Comparison of ENCODE assay signal across 16 cellular contexts in genomic region chr4:121788896-121789295, GRCh38. TPM values are rescaled to one million over a fixed set of nuclear protein-coding genes. Genes with fewer than 3 reads are reported as not detected.
A peak's percentile ranks its signal among the peaks of the same experiment; 100 is the strongest.
DNase-seq lines count a peak whose midpoint lies in the region; ATAC-seq, FAIRE-seq and TF ChIP-seq lines count a peak whose summit lies in the region.
"Had no signal": no experiment of that assay in that cellular context is flagged by ENCODE, and none has a peak within 500 bp of the region (broad histone marks: within the 10 kb centered on the region; RNA-seq: fewer than 3 reads in every experiment).

No MANE protein-coding gene starts in this region.

- no peak overlapping the region for H2BK12ac ChIP-seq in H1 (ENCODE audit: low read depth, low read length)

- TF ChIP-seq EP300 in H1 (IDR thresholded peaks at IDR 0.05; ENCODE audit: borderline replicate concordance in 1 of 2, low read depth in 2 of 2, low read length in 2 of 2), result no peak

- no peak overlapping the region; the same call in 1 of the 2 replicates for H2AFZ ChIP-seq in H1 (ENCODE audit: low read length)

- H2BK20ac ChIP-seq in H1 (ENCODE audit: low read length), result no peak overlapping the region

- no peak overlapping the region for H3K4me3 ChIP-seq in H1 (ENCODE audit: extremely low read depth in 1 of 4, insufficient read depth in 2 of 4, low read depth in 3 of 4, low read length in 4 of 4)
- H3K4me3 ChIP-seq: gastrocnemius medialis, lung, SJCRH30 had no signal

- H3K4me1 ChIP-seq in H1 (replicated peaks in 1 of 4; ENCODE audit: control insufficient read depth in 3 of 4, insufficient read depth in 4 of 4, low read length in 3 of 4), result 0 out of 7 replicates have a peak, but pooled peaks cover 0 to 2% (median 0%) of the 10 kb centered on the region in 4 experiments
- H3K4me1 ChIP-seq: gastrocnemius medialis had no signal

- no peak for TF ChIP-seq POLR2A in H1 (IDR thresholded peaks at IDR 0.05; ENCODE audit: control extremely low read depth in 1 of 2, low read depth in 2 of 2, low read length in 2 of 2)

- no peaks in the 10 kb centered on the region for H3K9me3 ChIP-seq in H1 (ENCODE audit: insufficient read depth in 2 of 2, low read depth in 1 of 2, low read length in 1 of 2)
- H3K9me3 ChIP-seq: Caco-2, gastrocnemius medialis, SJCRH30 had no signal

- H2BK120ac ChIP-seq in H1 (replicated peaks; ENCODE audit: low read depth, low read length), result no peak overlapping the region

- no peak overlapping the region for H4K8ac ChIP-seq in H1 (ENCODE audit: extremely low read depth, insufficient read depth, low read length)

- no peak overlapping the region for H3K4ac ChIP-seq in H1 (replicated peaks; ENCODE audit: insufficient read length, low read depth, low read length)

- H4K5ac ChIP-seq in H1 (ENCODE audit: insufficient read length, low read depth, low read length), result no peak overlapping the region

- H2BK5ac ChIP-seq in H1 (ENCODE audit: low read depth, low read length), result no peak overlapping the region

- FAIRE-seq in H1 (lab: Jason Lieb, UNC), result no peak

- CTCF ChIA-PET in H1 (lab: Charles Lee; ENCODE audit: partially characterized antibody), result no interaction called here

- peak overlapping the region; percentile 32 for H3K56ac ChIP-seq in H1 (replicated peaks; ENCODE audit: insufficient read length, low read depth, low read length)

- ATAC-seq in GM18909 (IDR thresholded peaks at IDR 0.05; ENCODE audit: poor library complexity, unreplicated experiment) (peak; percentile 90), GM21717 (IDR thresholded peaks at IDR 0.05; ENCODE audit: unreplicated experiment) (peak; percentile 97), HG03135 (IDR thresholded peaks at IDR 0.05; ENCODE audit: unreplicated experiment) (peak; percentile 65)
- ATAC-seq: gastrocnemius medialis had no signal

- H3K79me2 ChIP-seq in H1 (ENCODE audit: control insufficient read depth in 1 of 2, insufficient read depth in 2 of 2, low read length in 2 of 2), result no peaks in the 10 kb centered on the region

- H3K18ac ChIP-seq in H1 (ENCODE audit: extremely low read depth, low read length), result no peak overlapping the region

- H3K9ac ChIP-seq in H1 (replicated peaks in 1 of 4; ENCODE audit: extremely low read depth in 1 of 4, low read depth in 3 of 4, low read length in 3 of 4), result no peak overlapping the region

- H3K36me3 ChIP-seq in H1 (ENCODE audit: control insufficient read depth in 2 of 4, insufficient read depth in 4 of 4, low read length in 3 of 4), result no peaks in the 10 kb centered on the region
- H3K36me3 ChIP-seq: gastrocnemius medialis, SJCRH30 had no signal

- no peaks in the 10 kb centered on the region for H3K27me3 ChIP-seq in H1 (replicated peaks in 1 of 4; ENCODE audit: control insufficient read depth in 3 of 4, extremely low read depth in 1 of 4, insufficient read depth in 3 of 4, low read length in 3 of 4)
- H3K27me3 ChIP-seq: SJCRH30 had no signal

- no peaks in the 10 kb centered on the region for H4K20me1 ChIP-seq in H1 (replicated peaks in 1 of 2; ENCODE audit: control insufficient read depth in 1 of 2, insufficient read depth in 2 of 2, low read length in 2 of 2)

- no peak overlapping the region for H2AK5ac ChIP-seq in H1 (ENCODE audit: low read depth, low read length)

- no peak overlapping the region for H3K4me2 ChIP-seq in H1 (ENCODE audit: insufficient read depth in 1 of 2, low read depth in 2 of 2, low read length in 2 of 2)

- no peak overlapping the region for H2BK15ac ChIP-seq in H1 (ENCODE audit: low read length)

- no peak overlapping the region for H3K23ac ChIP-seq in H1 (ENCODE audit: insufficient read length)

- POLR2A ChIA-PET in H1 (lab: Charles Lee; ENCODE audit: partially characterized antibody), result no interaction called here

- no peak for TF ChIP-seq RAD21 in H1 (IDR thresholded peaks at IDR 0.05 in 1 of 2, conservative IDR thresholded peaks at IDR 0.05 in 1 of 2; ENCODE audit: low read depth in 2 of 2, low read length in 2 of 2)

- no peak overlapping the region for H3K27ac ChIP-seq in H1 (ENCODE audit: low read depth, low read length)
- H3K27ac ChIP-seq: gastrocnemius medialis, SJCRH30 had no signal

- TF ChIP-seq CTCF in H1 (IDR thresholded peaks at IDR 0.05; ENCODE audit: control extremely low read depth in 1 of 3, insufficient read depth in 1 of 3, low read depth in 1 of 3, low read length in 3 of 3), result no peak

- H3K79me1 ChIP-seq in H1 (ENCODE audit: low read depth, low read length), result no peaks in the 10 kb centered on the region

- peaks cover 2% of the 10 kb centered on the region; the same call in 1 of the 2 replicates for H3K23me2 ChIP-seq in H1 (ENCODE audit: low read depth, low read length)

- H4K91ac ChIP-seq in H1 (replicated peaks; ENCODE audit: insufficient read length, low read length), result no peak overlapping the region

- 85% methylated on average over 2 of the region's 2 CpGs; no CpG with 5 or more reads in 1 of the 2 experiments for WGBS in H1 (ENCODE audit: extremely low coverage in 1 of 2, insufficient coverage in 1 of 2, insufficient read length in 1 of 2, insufficient replicate concordance in 2 of 2, low coverage in 1 of 2, low lambda C conversion rate in 2 of 2, missing lambda C conversion rate in 1 of 2), 2 experiments

- DNase-seq in H1 (ENCODE audit: low read depth in 1 of 2, low spot score in 2 of 2), result no peak
- no peak for DNase-seq in stimulated activated CD4-positive, alpha-beta T cell treated with anti-CD3 and anti-CD28 coated beads, Interleukin-1b, Interleukin-23, amount 100 ng/mL, for 48 hours
- no peak for DNase-seq in nucleus accumbens (lab: John Stamatoyannopoulos, UW)
- DNase-seq in islet precursor cell, result no peak
- DNase-seq in MV-4-11 (lab: John Stamatoyannopoulos, UW), result no peak
- DNase-seq: activated CD4-positive, alpha-beta T cell treated with anti-CD3 and anti-CD28 coated beads, Interleukin-2, amount 10 ng/mL, durations not matched to agents 24 days and 14 days; Caco-2; gastrocnemius medialis; KBM-7; NCI-H2171; SJCRH30 had no signal

- no peak overlapping the region for H3K14ac ChIP-seq in H1 (ENCODE audit: insufficient read length)

TF ChIP-seq in H1, 55 proteins besides CTCF, POLR2A, EP300 and RAD21 (continues in another document):
- TF ChIP-seq SP4 (IDR thresholded peaks at IDR 0.05; ENCODE audit: low read length) (no peak), EZH2 (IDR thresholded peaks at IDR 0.05; ENCODE audit: low read depth, low read length, severe bottlenecking) (no peak), CREB1 (IDR thresholded peaks at IDR 0.05) (no peak), CTBP2 (IDR thresholded peaks at IDR 0.05; ENCODE audit: borderline replicate concordance, insufficient read depth, insufficient read length, low read length) (no peak), NRF1 (IDR thresholded peaks at IDR 0.05; ENCODE audit: low read depth, low read length) (no peak)
- TF ChIP-seq, protein P1, sequence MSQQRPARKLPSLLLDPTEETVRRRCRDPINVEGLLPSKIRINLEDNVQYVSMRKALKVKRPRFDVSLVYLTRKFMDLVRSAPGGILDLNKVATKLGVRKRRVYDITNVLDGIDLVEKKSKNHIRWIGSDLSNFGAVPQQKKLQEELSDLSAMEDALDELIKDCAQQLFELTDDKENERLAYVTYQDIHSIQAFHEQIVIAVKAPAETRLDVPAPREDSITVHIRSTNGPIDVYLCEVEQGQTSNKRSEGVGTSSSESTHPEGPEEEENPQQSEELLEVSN (IDR thresholded peaks at IDR 0.05), result no peak

RNA-seq across cellular contexts. Expression of gene EXOSC9, which starts 12.2 kb away (rescaled TPM):
- 53.4 and 54.9 TPM in 2 replicates for total RNA-seq in H1 (2021; fragmentation: NEBNext Ultra II Directional; extraction: Animal tissue kit (Norgen Biotek cat#: 25700))
- polyA plus RNA-seq in H1 (2011; rRNA removed), result 16.7 and 33.2 TPM in 2 replicates
- 45.7 TPM for polyA plus RNA-seq in H1 (2011; cell fraction: cytosol; rRNA removed)
- polyA plus RNA-seq in H1 (2011; cell fraction: nucleus; rRNA removed), result 16.4 TPM
- 49.3 to 73.9 TPM (median 53.7 TPM) in 4 replicates for polyA plus RNA-seq in H1 (2012, experiment 1 of 2)
- polyA plus RNA-seq in H1 (2012, experiment 2 of 2), result 4.9 TPM
- 58.5 TPM for polyA plus RNA-seq in H1 (2013, experiment 1 of 2)
- 56.6 TPM for polyA plus RNA-seq in H1 (2013, experiment 2 of 2)
- 72.1 and 104 TPM in 2 replicates for polyA minus RNA-seq in H1 (2011; rRNA and poly(A)+ RNA removed)
- polyA minus RNA-seq in H1 (2011; cell fraction: cytosol; rRNA and poly(A)+ RNA removed), result 27.0 TPM
- 66.6 TPM for polyA minus RNA-seq in H1 (2011; cell fraction: nucleus; rRNA and poly(A)+ RNA removed)

RNA-seq across cellular contexts. Expression of gene SMIM43, which starts 23.9 kb away (rescaled TPM):
- total RNA-seq in H1 (2021; fragmentation: NEBNext Ultra II Directional; extraction: Animal tissue kit (Norgen Biotek cat#: 25700)), result 0.50 TPM in 1 of 2 replicates, not detected in the other
- polyA plus RNA-seq in H1 (2011; rRNA removed), result 0.41 and 0.94 TPM in 2 replicates
- 0.97 TPM for polyA plus RNA-seq in H1 (2011; cell fraction: cytosol; rRNA removed)
- 0.77 TPM for polyA plus RNA-seq in H1 (2011; cell fraction: nucleus; rRNA removed)
- polyA plus RNA-seq in H1 (2012, experiment 1 of 2), result 0.72 to 0.98 TPM (median 0.88 TPM) in 4 replicates
- 0.22 TPM for polyA plus RNA-seq in H1 (2012, experiment 2 of 2)
- 0.32 TPM for polyA plus RNA-seq in H1 (2013, experiment 1 of 2)
- polyA plus RNA-seq in H1 (2013, experiment 2 of 2), result 0.33 TPM
- polyA minus RNA-seq in H1 (2011; rRNA and poly(A)+ RNA removed), result 0.22 and 2.5 TPM in 2 replicates
- 1.2 TPM for polyA minus RNA-seq in H1 (2011; cell fraction: cytosol; rRNA and poly(A)+ RNA removed)
- polyA minus RNA-seq in H1 (2011; cell fraction: nucleus; rRNA and poly(A)+ RNA removed), result 0.40 TPM
- total RNA-seq: activated CD4-positive, alpha-beta T cell treated with anti-CD3 and anti-CD28 coated beads, Interleukin-2, amount 10 ng/mL, durations not matched to agents 24 days and 14 days; activated naive CD4-positive, alpha-beta T cell treated with anti-CD3 and anti-CD28 coated beads, Interleukin-2, amount 50 U/mL, for 72 hours; Caco-2; gastrocnemius medialis had no signal

RNA-seq across cellular contexts. Expression of gene CCNA2, which starts 34.8 kb away (rescaled TPM):
- total RNA-seq in H1 (2021; fragmentation: NEBNext Ultra II Directional; extraction: Animal tissue kit (Norgen Biotek cat#: 25700)), result 95.1 and 98.6 TPM in 2 replicates
- polyA plus RNA-seq in H1 (2011; rRNA removed), result 39.0 and 42.1 TPM in 2 replicates
- 56.9 TPM for polyA plus RNA-seq in H1 (2011; cell fraction: cytosol; rRNA removed)
- polyA plus RNA-seq in H1 (2011; cell fraction: nucleus; rRNA removed), result 25.0 TPM
- polyA plus RNA-seq in H1 (2012, experiment 1 of 2), result 39.5 to 58.0 TPM (median 49.2 TPM) in 4 replicates
- 9.2 TPM for polyA plus RNA-seq in H1 (2012, experiment 2 of 2)
- 65.0 TPM for polyA plus RNA-seq in H1 (2013, experiment 1 of 2)
- polyA plus RNA-seq in H1 (2013, experiment 2 of 2), result 65.7 TPM
- polyA minus RNA-seq in H1 (2011; rRNA and poly(A)+ RNA removed), result 47.5 and 80.3 TPM in 2 replicates
- polyA minus RNA-seq in H1 (2011; cell fraction: cytosol; rRNA and poly(A)+ RNA removed), result 51.3 TPM
- polyA minus RNA-seq in H1 (2011; cell fraction: nucleus; rRNA and poly(A)+ RNA removed), result 38.2 TPM
